Comparison of ENCODE assay signal across 1 cellular context in the genomic region with DNA sequence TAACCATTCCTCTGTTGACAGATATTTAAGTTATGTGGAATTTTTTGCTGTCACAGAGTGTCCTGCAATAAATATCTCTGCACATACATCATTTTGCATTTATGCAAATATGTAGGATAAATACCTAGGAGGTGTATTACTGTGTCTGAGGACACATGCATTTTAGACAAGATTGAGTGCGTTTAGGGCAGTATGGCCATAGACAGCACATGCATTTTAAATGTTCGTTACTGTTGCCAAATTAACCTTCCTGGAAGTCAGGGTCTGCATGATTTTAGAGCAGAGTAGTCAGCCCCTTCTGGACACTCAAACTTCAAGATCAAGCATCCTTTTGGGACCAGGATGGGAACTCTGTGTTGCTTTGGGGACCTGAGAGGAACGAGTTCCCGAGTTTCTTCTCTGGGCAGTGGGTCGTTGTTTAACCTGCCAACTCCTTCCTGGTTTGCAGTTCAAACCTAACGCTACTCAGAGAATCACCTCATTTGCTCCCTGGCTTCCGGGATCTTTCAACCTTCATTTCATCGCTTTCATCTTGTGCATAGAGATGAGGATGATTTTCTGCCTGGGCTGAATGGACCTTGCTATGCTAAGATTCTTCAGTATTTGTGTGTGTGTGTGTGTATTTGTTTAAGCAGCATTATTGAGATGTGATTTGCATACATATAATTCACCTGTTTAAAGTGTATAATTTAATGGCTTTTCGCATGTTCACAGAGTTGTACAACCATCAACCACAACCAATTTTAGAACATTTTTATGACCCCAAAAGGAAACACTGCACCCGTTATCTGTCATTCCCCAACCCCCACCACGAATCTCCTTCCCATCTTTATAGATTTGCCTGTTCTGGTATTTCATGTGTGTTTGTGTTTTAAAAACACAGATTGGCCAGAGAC.
TF ChIP-seq lines count a peak whose summit lies in the region.

No MANE protein-coding gene starts in this region.

TF ChIP-seq in K562, 482 proteins besides CTCF, POLR2A, EP300 and RAD21 (continued from another document):
- TF ChIP-seq, protein P1, sequence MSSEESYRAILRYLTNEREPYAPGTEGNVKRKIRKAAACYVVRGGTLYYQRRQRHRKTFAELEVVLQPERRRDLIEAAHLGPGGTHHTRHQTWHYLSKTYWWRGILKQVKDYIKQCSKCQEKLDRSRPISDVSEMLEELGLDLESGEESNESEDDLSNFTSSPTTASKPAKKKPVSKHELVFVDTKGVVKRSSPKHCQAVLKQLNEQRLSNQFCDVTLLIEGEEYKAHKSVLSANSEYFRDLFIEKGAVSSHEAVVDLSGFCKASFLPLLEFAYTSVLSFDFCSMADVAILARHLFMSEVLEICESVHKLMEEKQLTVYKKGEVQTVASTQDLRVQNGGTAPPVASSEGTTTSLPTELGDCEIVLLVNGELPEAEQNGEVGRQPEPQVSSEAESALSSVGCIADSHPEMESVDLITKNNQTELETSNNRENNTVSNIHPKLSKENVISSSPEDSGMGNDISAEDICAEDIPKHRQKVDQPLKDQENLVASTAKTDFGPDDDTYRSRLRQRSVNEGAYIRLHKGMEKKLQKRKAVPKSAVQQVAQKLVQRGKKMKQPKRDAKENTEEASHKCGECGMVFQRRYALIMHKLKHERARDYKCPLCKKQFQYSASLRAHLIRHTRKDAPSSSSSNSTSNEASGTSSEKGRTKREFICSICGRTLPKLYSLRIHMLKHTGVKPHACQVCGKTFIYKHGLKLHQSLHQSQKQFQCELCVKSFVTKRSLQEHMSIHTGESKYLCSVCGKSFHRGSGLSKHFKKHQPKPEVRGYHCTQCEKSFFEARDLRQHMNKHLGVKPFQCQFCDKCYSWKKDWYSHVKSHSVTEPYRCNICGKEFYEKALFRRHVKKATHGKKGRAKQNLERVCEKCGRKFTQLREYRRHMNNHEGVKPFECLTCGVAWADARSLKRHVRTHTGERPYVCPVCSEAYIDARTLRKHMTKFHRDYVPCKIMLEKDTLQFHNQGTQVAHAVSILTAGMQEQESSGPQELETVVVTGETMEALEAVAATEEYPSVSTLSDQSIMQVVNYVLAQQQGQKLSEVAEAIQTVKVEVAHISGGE (CRISPR knock-in tag; IDR thresholded peaks at IDR 0.05), result peak in 1 of 3 experiments; percentile 36; a peak in 1 of 6 replicates
- TF ChIP-seq MYBL2 (IDR thresholded peaks at IDR 0.05; ENCODE audit: low read depth) (0 out of 2 replicates have a peak, but pooled peaks have one; percentile 22), MYBL2 (CRISPR knock-in tag; IDR thresholded peaks at IDR 0.05; ENCODE audit: borderline replicate concordance) (no peak)
- TF ChIP-seq, protein P2, sequence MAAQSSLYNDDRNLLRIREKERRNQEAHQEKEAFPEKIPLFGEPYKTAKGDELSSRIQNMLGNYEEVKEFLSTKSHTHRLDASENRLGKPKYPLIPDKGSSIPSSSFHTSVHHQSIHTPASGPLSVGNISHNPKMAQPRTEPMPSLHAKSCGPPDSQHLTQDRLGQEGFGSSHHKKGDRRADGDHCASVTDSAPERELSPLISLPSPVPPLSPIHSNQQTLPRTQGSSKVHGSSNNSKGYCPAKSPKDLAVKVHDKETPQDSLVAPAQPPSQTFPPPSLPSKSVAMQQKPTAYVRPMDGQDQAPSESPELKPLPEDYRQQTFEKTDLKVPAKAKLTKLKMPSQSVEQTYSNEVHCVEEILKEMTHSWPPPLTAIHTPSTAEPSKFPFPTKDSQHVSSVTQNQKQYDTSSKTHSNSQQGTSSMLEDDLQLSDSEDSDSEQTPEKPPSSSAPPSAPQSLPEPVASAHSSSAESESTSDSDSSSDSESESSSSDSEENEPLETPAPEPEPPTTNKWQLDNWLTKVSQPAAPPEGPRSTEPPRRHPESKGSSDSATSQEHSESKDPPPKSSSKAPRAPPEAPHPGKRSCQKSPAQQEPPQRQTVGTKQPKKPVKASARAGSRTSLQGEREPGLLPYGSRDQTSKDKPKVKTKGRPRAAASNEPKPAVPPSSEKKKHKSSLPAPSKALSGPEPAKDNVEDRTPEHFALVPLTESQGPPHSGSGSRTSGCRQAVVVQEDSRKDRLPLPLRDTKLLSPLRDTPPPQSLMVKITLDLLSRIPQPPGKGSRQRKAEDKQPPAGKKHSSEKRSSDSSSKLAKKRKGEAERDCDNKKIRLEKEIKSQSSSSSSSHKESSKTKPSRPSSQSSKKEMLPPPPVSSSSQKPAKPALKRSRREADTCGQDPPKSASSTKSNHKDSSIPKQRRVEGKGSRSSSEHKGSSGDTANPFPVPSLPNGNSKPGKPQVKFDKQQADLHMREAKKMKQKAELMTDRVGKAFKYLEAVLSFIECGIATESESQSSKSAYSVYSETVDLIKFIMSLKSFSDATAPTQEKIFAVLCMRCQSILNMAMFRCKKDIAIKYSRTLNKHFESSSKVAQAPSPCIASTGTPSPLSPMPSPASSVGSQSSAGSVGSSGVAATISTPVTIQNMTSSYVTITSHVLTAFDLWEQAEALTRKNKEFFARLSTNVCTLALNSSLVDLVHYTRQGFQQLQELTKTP (IDR thresholded peaks at IDR 0.05; ENCODE audit: low read depth in 1 of 2, partially characterized antibody in 2 of 2), result peak in 1 of 2 experiments; percentile 74
TF ChIP-seq in K562: peak in this region for 3.
